ENCODE assay signal across 21 cellular contexts in genomic region chrX:13857804-13858203, GRCh38. TPM values are rescaled to one million over a fixed set of nuclear protein-coding genes. Genes with fewer than 3 reads are reported as not detected.
DNase-seq lines count a peak whose midpoint lies in the region; ATAC-seq, FAIRE-seq and TF ChIP-seq lines count a peak whose summit lies in the region.
"Had no signal": no experiment of that assay in that cellular context is flagged by ENCODE, and none has a peak within 500 bp of the region (broad histone marks: within the 10 kb centered on the region; RNA-seq: fewer than 3 reads in every experiment).

No MANE protein-coding gene starts in this region.

- H3K27me3 Mint-ChIP-seq in brain = no peaks in the 10 kb centered on the region
- H3K27me3 Mint-ChIP-seq in activated naive CD4-positive, alpha-beta T cell treated with anti-CD3 and anti-CD28 coated beads for 36 hours (ENCODE audit: low read depth) = peaks cover 6% of the 10 kb centered on the region

- CTCF ChIA-PET in activated naive CD4-positive, alpha-beta T cell treated with anti-CD3 and anti-CD28 coated beads for 36 hours (lab: Charles Lee) = no interaction called here

- peak overlapping the region in 3 of 5 experiments; percentile 3 to 71 (median 31) for H3K27ac Mint-ChIP-seq in brain
- H3K27ac Mint-ChIP-seq in activated naive CD4-positive, alpha-beta T cell treated with anti-CD3 and anti-CD28 coated beads for 36 hours = no peak overlapping the region
- H3K27ac Mint-ChIP-seq: CD4-positive, alpha-beta T cell; HFFc6 had no signal

- H3K27me3 ChIP-seq in left lung = no peaks in the 10 kb centered on the region

- TF ChIP-seq CTCF in brain (conservative IDR thresholded peaks at IDR 0.05) (no peak), epithelial cell of esophagus (IDR thresholded peaks at IDR 0.05; ENCODE audit: insufficient read depth, low read depth, low read length, missing control alignments) (no peak), kidney (IDR thresholded peaks at IDR 0.05; ENCODE audit: borderline replicate concordance, extremely low read depth, insufficient read depth) (no peak), left lung (IDR thresholded peaks at IDR 0.05) (no peak)

- no peak overlapping the region for H3K9ac ChIP-seq in kidney (ENCODE audit: low read length in 2 of 2)
- H3K9ac ChIP-seq: GM23248 had no signal

- no peaks in the 10 kb centered on the region for H3K9me3 Mint-ChIP-seq in brain
- H3K9me3 Mint-ChIP-seq in activated naive CD4-positive, alpha-beta T cell treated with anti-CD3 and anti-CD28 coated beads for 36 hours = no peaks in the 10 kb centered on the region
- H3K9me3 Mint-ChIP-seq: CD4-positive, alpha-beta T cell; HFFc6 had no signal

- DNase-seq in GM19239 (ENCODE audit: insufficient read length, low spot score) = no peak
- DNase-seq in epithelial cell of esophagus (ENCODE audit: low read depth) = peak; percentile 50
- DNase-seq in activated naive CD4-positive, alpha-beta T cell treated with anti-CD3 and anti-CD28 coated beads for 36 hours = no peak
- no peak for DNase-seq in ACHN
- DNase-seq in kidney = no peak
- no peak for DNase-seq in left lung
- DNase-seq: AML-193; Caco-2; CD4-positive, alpha-beta T cell; DMS153; DMS79; GDM1; GM23248; H7; HFFc6 had no signal

- no peak for ATAC-seq in left lung
- ATAC-seq: HCT116 had no signal

- H3K36me3 ChIP-seq in kidney (ENCODE audit: control insufficient read depth in 1 of 2, insufficient read depth in 2 of 2, low read length in 2 of 2) (no peaks in the 10 kb centered on the region), left lung (no peaks in the 10 kb centered on the region)

- in situ Hi-C loops in ACHN (cut with HindIII; ENCODE audit: low pct_ligation_motif_present, low pct_unique_long_range_greater_than_20kb, low sequenced_read_pairs) = no loop called here

- FAIRE-seq in GM19239 (lab: Jason Lieb, UNC) (peak; percentile 40), kidney (lab: Jason Lieb, UNC) (no peak)
- FAIRE-seq: A204.1, GM12892 had no signal

- H3K9me3 ChIP-seq in kidney (ENCODE audit: control insufficient read depth in 1 of 2, low read length in 2 of 2) (no peaks in the 10 kb centered on the region), left lung (no peaks in the 10 kb centered on the region)
- H3K9me3 ChIP-seq: Caco-2 had no signal

- H3K4me3 ChIP-seq in epithelial cell of esophagus (ENCODE audit: low read length) (no peak overlapping the region), kidney (ENCODE audit: low read length in 2 of 2) (no peak overlapping the region), left lung (no peak overlapping the region)
- H3K4me3 ChIP-seq: GM23248 had no signal

- no peak overlapping the region for H3K4me3 Mint-ChIP-seq in brain
- no peak overlapping the region for H3K4me3 Mint-ChIP-seq in activated naive CD4-positive, alpha-beta T cell treated with anti-CD3 and anti-CD28 coated beads for 36 hours
- H3K4me3 Mint-ChIP-seq: CD4-positive, alpha-beta T cell; HFFc6 had no signal

- intact Hi-C loops in activated naive CD4-positive, alpha-beta T cell treated with anti-CD3 and anti-CD28 coated beads for 36 hours (cut with micrococcal nuclease) = no loop called here
- intact Hi-C loops in kidney (cut with DNase I) = no loop called here
- intact Hi-C loops in left lung (cut with DNase I) = no loop called here

- H3K4me1 ChIP-seq in kidney (ENCODE audit: control insufficient read depth in 1 of 2, insufficient read depth in 1 of 2, low read depth in 1 of 2, low read length in 2 of 2) = no peaks in the 10 kb centered on the region
- no peaks in the 10 kb centered on the region for H3K4me1 ChIP-seq in left lung
- H3K4me1 ChIP-seq: Caco-2 had no signal

- peaks cover 7% of the 10 kb centered on the region for H3K36me3 Mint-ChIP-seq in brain
- no peaks in the 10 kb centered on the region for H3K36me3 Mint-ChIP-seq in activated naive CD4-positive, alpha-beta T cell treated with anti-CD3 and anti-CD28 coated beads for 36 hours (ENCODE audit: low read depth)

- H3K27ac ChIP-seq in kidney (ENCODE audit: low read depth in 2 of 2, low read length in 2 of 2) (no peak overlapping the region), left lung (no peak overlapping the region)
- H3K27ac ChIP-seq: C4-2B, GM23248, HL-60 had no signal

- H3K4me1 Mint-ChIP-seq in brain = peaks cover 82% of the 10 kb centered on the region
- H3K4me1 Mint-ChIP-seq in activated naive CD4-positive, alpha-beta T cell treated with anti-CD3 and anti-CD28 coated beads for 36 hours (ENCODE audit: low read depth) = no peaks in the 10 kb centered on the region

RNA-seq across cellular contexts. Expression of gene GPM6B, which starts 40.9 kb away (rescaled TPM):
- polyA plus RNA-seq in brain (ENCODE audit: insufficient read depth, low read depth, low replicate concordance) (228 TPM), kidney (ENCODE audit: insufficient read depth, low read depth, low replicate concordance) (6.3 TPM)
- total RNA-seq in activated naive CD4-positive, alpha-beta T cell treated with anti-CD3 and anti-CD28 coated beads for 36 hours = not detected
- total RNA-seq in kidney (16.0 TPM), left lung (10 to 100 TPM in 1 of 2 donors, 1 to 10 TPM in 1; 7.0 to 17.9 TPM)
- total RNA-seq: CD4-positive, alpha-beta T cell; HFFc6 had no signal

Comparison
In these comparisons a context has a peak if more than half of its experiments do, and no peak if none do; other contexts are left out.
1. RNA of gene GPM6B, which starts 40.9 kb away (total RNA-seq): 7.0 to 17.9 TPM in left lung and 16.0 TPM in kidney (single experiment); not detected in activated naive CD4-positive, alpha-beta T cell treated with anti-CD3 and anti-CD28 coated beads for 36 hours; every median in the first group is over 4 times any median in the second.